Comparison of ENCODE assay signal across 1 cellular context in the genomic region with DNA sequence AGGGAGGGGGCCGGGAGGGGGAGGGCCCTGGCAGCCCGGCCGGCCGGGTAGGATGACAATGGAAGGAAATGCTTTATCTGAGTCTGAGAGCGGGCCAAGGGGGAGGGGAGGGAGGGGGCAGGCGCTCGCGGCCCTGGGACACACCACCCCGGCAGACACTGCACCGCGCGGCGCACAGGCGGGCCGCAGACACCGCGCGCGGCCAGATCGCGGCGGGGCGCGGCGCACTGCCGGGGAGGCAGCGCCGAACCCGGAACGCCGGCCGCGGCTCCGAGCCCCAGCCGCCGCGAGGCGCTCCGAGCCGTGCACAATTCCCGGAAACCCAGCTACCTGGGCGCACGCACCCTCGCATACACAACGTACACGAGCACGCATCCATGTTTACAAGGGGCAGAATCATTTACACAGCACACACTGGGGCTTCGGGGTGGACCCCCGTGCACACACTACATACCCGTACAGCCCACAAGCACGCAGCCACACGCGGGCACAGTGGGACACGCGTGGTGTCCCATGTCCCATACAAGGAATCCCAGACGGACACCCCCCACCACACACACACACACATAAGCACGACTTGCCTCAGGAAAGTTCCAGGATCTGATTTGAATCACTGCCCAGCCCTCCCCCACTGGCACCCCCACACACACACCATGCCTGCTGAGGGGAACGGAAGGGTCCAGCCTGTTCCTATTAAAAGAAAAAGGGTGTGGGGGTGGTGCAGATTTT.
TF ChIP-seq lines count a peak whose summit lies in the region.

Gene HDAC7 (minus strand): TSS at position 2 of the 729 bp plus-strand sequence. CDS start 118 bp downstream, outside the sequence.

TF ChIP-seq in SK-N-SH, 30 proteins besides CTCF, POLR2A, EP300 and RAD21 (continued from another document):
- TF ChIP-seq SMC3 (IDR thresholded peaks at IDR 0.05; ENCODE audit: low read depth, low read length) (peak; percentile 10; the same call in 1 of the 2 replicates), CHD2 (IDR thresholded peaks at IDR 0.05; ENCODE audit: low read length, partially characterized antibody) (peak; percentile 68), TAF1 (IDR thresholded peaks at IDR 0.05; ENCODE audit: borderline replicate concordance, low read depth, low read length) (peak; percentile 84), REST (IDR thresholded peaks at IDR 0.05; ENCODE audit: low read depth, low read length) (0 out of 2 replicates have a peak, but pooled peaks have one; percentile 24)
- TF ChIP-seq, protein P1, sequence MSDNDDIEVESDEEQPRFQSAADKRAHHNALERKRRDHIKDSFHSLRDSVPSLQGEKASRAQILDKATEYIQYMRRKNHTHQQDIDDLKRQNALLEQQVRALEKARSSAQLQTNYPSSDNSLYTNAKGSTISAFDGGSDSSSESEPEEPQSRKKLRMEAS (IDR thresholded peaks at IDR 0.05; ENCODE audit: low read depth) = peak; percentile 54
